Comparison of ENCODE assay signal across 1 cellular context in genomic region chr17:8186787-8187516, GRCh38.
A peak's percentile ranks its signal among the peaks of the same experiment; 100 is the strongest.
TF ChIP-seq lines count a peak whose summit lies in the region.

No MANE protein-coding gene starts in this region.

TF ChIP-seq in HepG2, 621 proteins besides CTCF, POLR2A, EP300 and RAD21 (continued from another document and continues in another):
- no peak for TF ChIP-seq NR1H2 (CRISPR knock-in tag; IDR thresholded peaks at IDR 0.05; ENCODE audit: borderline replicate concordance, low read depth)
- no peak for TF ChIP-seq NFYC (CRISPR knock-in tag; IDR thresholded peaks at IDR 0.05)
- TF ChIP-seq TBL1XR1 (IDR thresholded peaks at IDR 0.05; ENCODE audit: borderline replicate concordance, low read length, partially characterized antibody), result peak; percentile 23
- TF ChIP-seq SNAPC2 (CRISPR knock-in tag; IDR thresholded peaks at IDR 0.05), result no peak; the same call in 1 of the 2 replicates
- no peak for TF ChIP-seq RBM39 (IDR thresholded peaks at IDR 0.05; ENCODE audit: low read depth, low read length, poor library complexity, severe bottlenecking)
- TF ChIP-seq HDAC2 (CRISPR knock-in tag; IDR thresholded peaks at IDR 0.05), result no peak
- 0 out of 2 replicates have a peak, but pooled peaks have one; percentile 35 for TF ChIP-seq ZMYM2 (CRISPR knock-in tag; IDR thresholded peaks at IDR 0.05)
- TF ChIP-seq HINFP (CRISPR knock-in tag; IDR thresholded peaks at IDR 0.05; ENCODE audit: low read depth), result no peak
- no peak for TF ChIP-seq RAD51 (IDR thresholded peaks at IDR 0.05; ENCODE audit: borderline replicate concordance)
- TF ChIP-seq ARNT2 (CRISPR knock-in tag; IDR thresholded peaks at IDR 0.05; ENCODE audit: low read depth), result no peak
- TF ChIP-seq ZNF776 (CRISPR knock-in tag; IDR thresholded peaks at IDR 0.05), result peak; percentile 79
- no peak; the same call in 1 of the 2 replicates for TF ChIP-seq MAX (IDR thresholded peaks at IDR 0.05)
- peak; percentile 64; the same call in 1 of the 2 replicates for TF ChIP-seq SIN3A (IDR thresholded peaks at IDR 0.05; ENCODE audit: borderline replicate concordance, low read depth, low read length)
- TF ChIP-seq NPAS2 (CRISPR knock-in tag; IDR thresholded peaks at IDR 0.05; ENCODE audit: borderline replicate concordance), result no peak
- TF ChIP-seq HNF1A (IDR thresholded peaks at IDR 0.05; ENCODE audit: low read depth), result no peak; the same call in 1 of the 2 replicates
- no peak for TF ChIP-seq HNF1A (CRISPR knock-in tag; IDR thresholded peaks at IDR 0.05; ENCODE audit: borderline replicate concordance)
- peak; percentile 46; the same call in 1 of the 2 replicates for TF ChIP-seq ZNF414 (CRISPR knock-in tag; IDR thresholded peaks at IDR 0.05)
- TF ChIP-seq DNMT1 (CRISPR knock-in tag; IDR thresholded peaks at IDR 0.05), result no peak
- no peak for TF ChIP-seq ZBTB4 (CRISPR knock-in tag; IDR thresholded peaks at IDR 0.05; ENCODE audit: borderline replicate concordance)
- 0 out of 2 replicates have a peak, but pooled peaks have one; percentile 79 for TF ChIP-seq MTF2 (CRISPR knock-in tag; IDR thresholded peaks at IDR 0.05; ENCODE audit: borderline replicate concordance)
- peak; percentile 69; the same call in 1 of the 2 replicates for TF ChIP-seq KDM4B (CRISPR knock-in tag; IDR thresholded peaks at IDR 0.05)
- no peak for TF ChIP-seq ZNF598 (CRISPR knock-in tag; IDR thresholded peaks at IDR 0.05; ENCODE audit: borderline replicate concordance)
- TF ChIP-seq ZNF275 (CRISPR knock-in tag; IDR thresholded peaks at IDR 0.05; ENCODE audit: borderline replicate concordance), result peak; percentile 84; the same call in 1 of the 2 replicates
- no peak for TF ChIP-seq NONO (IDR thresholded peaks at IDR 0.05)
- no peak for TF ChIP-seq NONO (CRISPR knock-in tag; conservative IDR thresholded peaks at IDR 0.05)
- peak; percentile 43; the same call in 1 of the 2 replicates for TF ChIP-seq FOXP4 (CRISPR knock-in tag; IDR thresholded peaks at IDR 0.05)
- TF ChIP-seq TP53 (CRISPR knock-in tag; conservative IDR thresholded peaks at IDR 0.05), result no peak
- TF ChIP-seq ZNF484 (CRISPR knock-in tag; IDR thresholded peaks at IDR 0.05; ENCODE audit: borderline replicate concordance, low read depth), result no peak
- TF ChIP-seq MATR3 (CRISPR knock-in tag; IDR thresholded peaks at IDR 0.05), result no peak
- no peak; the same call in 1 of the 2 replicates for TF ChIP-seq ZNF276 (CRISPR knock-in tag; IDR thresholded peaks at IDR 0.05; ENCODE audit: low read depth)
- TF ChIP-seq ZNF350 (CRISPR knock-in tag; IDR thresholded peaks at IDR 0.05; ENCODE audit: borderline replicate concordance, low read depth), result no peak; the same call in 1 of the 2 replicates
- no peak for TF ChIP-seq ZNF138 (CRISPR knock-in tag; IDR thresholded peaks at IDR 0.05; ENCODE audit: low read depth)
- TF ChIP-seq CAMTA2 (CRISPR knock-in tag; IDR thresholded peaks at IDR 0.05; ENCODE audit: borderline replicate concordance), result peak; percentile 39
- TF ChIP-seq BCL3 (CRISPR knock-in tag; IDR thresholded peaks at IDR 0.05), result no peak
- TF ChIP-seq ZNF768 (CRISPR knock-in tag; IDR thresholded peaks at IDR 0.05), result 0 out of 2 replicates have a peak, but pooled peaks have one; percentile 36
- TF ChIP-seq TGIF2 (CRISPR knock-in tag; IDR thresholded peaks at IDR 0.05), result no peak
- TF ChIP-seq TMF1 (CRISPR knock-in tag; IDR thresholded peaks at IDR 0.05; ENCODE audit: low read depth), result no peak; the same call in 1 of the 2 replicates
